ENCODE assay signal across 8 cellular contexts in the genomic region with DNA sequence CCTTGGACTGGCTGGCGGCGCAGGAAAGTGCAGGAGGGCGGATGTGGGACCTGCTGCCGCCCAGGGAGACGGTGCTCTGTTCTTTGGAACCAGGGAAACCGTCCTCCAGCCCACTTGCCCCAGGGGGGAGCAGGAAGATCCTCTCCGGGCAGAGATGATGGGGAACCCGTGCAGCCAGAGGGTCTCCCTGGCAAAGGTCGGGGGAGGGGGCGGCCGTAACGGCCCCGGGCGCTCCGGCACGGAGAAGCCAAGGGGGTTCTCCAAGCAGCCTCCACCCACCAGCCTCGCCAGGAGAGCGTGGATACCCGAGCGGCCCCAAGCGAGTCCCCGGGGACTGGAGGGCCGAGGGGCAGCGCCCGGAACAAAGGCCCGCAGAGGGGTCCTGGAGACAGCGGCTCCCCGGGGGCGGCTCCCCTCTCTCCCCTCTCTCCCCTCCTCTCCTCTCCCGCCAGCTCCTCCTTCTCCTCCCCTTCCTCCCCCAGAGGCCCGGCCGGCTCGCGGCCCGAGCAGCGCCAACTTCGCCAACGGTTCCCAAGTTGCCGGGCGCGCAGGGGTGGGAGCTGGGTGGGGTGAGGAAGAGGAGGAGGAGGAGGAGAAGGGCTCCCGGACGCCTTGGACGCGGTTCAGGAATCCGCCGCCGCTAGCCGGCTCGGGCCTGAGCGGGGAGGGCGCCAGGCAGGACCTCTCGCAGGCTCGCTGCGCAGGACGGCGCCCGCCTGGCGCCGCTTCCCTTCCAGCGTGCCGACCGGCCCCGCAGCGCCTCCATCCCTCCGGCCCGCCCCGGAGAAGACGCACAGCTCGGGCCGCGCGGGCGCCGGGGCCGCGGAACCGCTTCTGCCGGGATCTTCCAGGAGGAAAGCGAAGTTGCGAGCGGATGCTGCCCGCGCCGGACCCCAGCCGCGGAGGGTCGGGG. TPM values are rescaled to one million over a fixed set of nuclear protein-coding genes. Genes with fewer than 3 reads are reported as not detected.
A peak's percentile ranks its signal among the peaks of the same experiment; 100 is the strongest.
DNase-seq lines count a peak whose midpoint lies in the region; ATAC-seq and TF ChIP-seq lines count a peak whose summit lies in the region.

Gene CHST3 (plus strand): TSS at position 640 of the 913 bp plus-strand sequence. CDS start 41,448 bp downstream, outside the sequence.

- H3K4me1 ChIP-seq in RWPE2 (ENCODE audit: insufficient read depth, poor library complexity, severe bottlenecking) (peaks cover 17% of the 10 kb centered on the region), ectodermal cell (ENCODE audit: control insufficient read depth, insufficient read depth, low read length) (peaks cover 14% of the 10 kb centered on the region), lung (ENCODE audit: control insufficient read depth in 2 of 2, insufficient read depth in 2 of 2, low read length in 2 of 2) (peaks cover 4 to 8% of the 10 kb centered on the region in 2 donors)

- WGBS in ectodermal cell, 2 experiments = 1% methylated on average over 87 to 88 of the region's 88 CpGs
- 3 to 6% methylated on average over 52 to 88 of the region's 88 CpGs for WGBS in lung, 2 donors

- H3K27ac ChIP-seq in RWPE2 (ENCODE audit: poor library complexity, severe bottlenecking) (peak within 1 kb of the TSS; percentile 97), ectodermal cell (ENCODE audit: insufficient read depth, low read depth, low read length, poor library complexity, severe bottlenecking) (no peak within 1 kb of the TSS), lung (ENCODE audit: low read depth in 1 of 2, low read length in 1 of 2) (peak within 1 kb of the TSS; percentile 86 to 98)

- H3K4me3 ChIP-seq in RWPE2 (ENCODE audit: severe bottlenecking) (peak within 1 kb of the TSS; percentile 72), ectodermal cell (ENCODE audit: insufficient read depth, low read depth, low read length) (peak within 1 kb of the TSS; percentile 62), lung (peak within 1 kb of the TSS; percentile 52)

- no peaks in the 10 kb centered on the region for H3K27me3 ChIP-seq in RWPE2 (ENCODE audit: insufficient read depth, poor library complexity, severe bottlenecking)
- H3K27me3 ChIP-seq in ectodermal cell (ENCODE audit: control insufficient read depth, insufficient read depth, low read length, poor library complexity, severe bottlenecking) = peaks cover 44% of the 10 kb centered on the region
- H3K27me3 ChIP-seq in lung (ENCODE audit: control insufficient read depth, insufficient read depth) = no peaks in the 10 kb centered on the region

- peak; percentile 51 for ATAC-seq in RWPE2 (ENCODE audit: low read depth)
- ATAC-seq in lung (ENCODE audit: insufficient read depth, low FRiP score) = peak; percentile 74
- no peak for ATAC-seq in HG03159 (IDR thresholded peaks at IDR 0.05; ENCODE audit: unreplicated experiment)
- ATAC-seq in GM21423 (IDR thresholded peaks at IDR 0.05; ENCODE audit: unreplicated experiment) = no peak

- no peak for TF ChIP-seq CTCF in RWPE2 (IDR thresholded peaks at IDR 0.05; ENCODE audit: poor library complexity, severe bottlenecking)
- TF ChIP-seq CTCF in lung (IDR thresholded peaks at IDR 0.05; ENCODE audit: control extremely low read depth, extremely low read depth) = no peak

- peak; percentile 22 for DNase-seq in activated CD4-positive, alpha-beta T cell treated with anti-CD3 and anti-CD28 coated beads for 48 hours
- no peak for DNase-seq in activated CD4-positive, alpha-beta T cell treated with anti-CD3 and anti-CD28 coated beads for 1 hour
- no peak for DNase-seq in RWPE2 (ENCODE audit: low spot score)
- peak; percentile 50 for DNase-seq in lung (ENCODE audit: low spot score)
- peak; percentile 56 for DNase-seq in superior temporal gyrus (ENCODE audit: extremely low spot score)

- H3K36me3 ChIP-seq in RWPE2 (ENCODE audit: low read depth) (peaks cover 8% of the 10 kb centered on the region; the same call in 1 of the 2 replicates), ectodermal cell (ENCODE audit: control insufficient read depth, insufficient read depth, low read length) (no peaks in the 10 kb centered on the region), lung (ENCODE audit: control insufficient read depth in 2 of 2, insufficient read depth in 2 of 2, low read length in 2 of 2) (no peaks in the 10 kb centered on the region)

- H3K9me3 ChIP-seq in RWPE2 (ENCODE audit: severe bottlenecking) (no peaks in the 10 kb centered on the region), ectodermal cell (ENCODE audit: control insufficient read depth, low read length) (no peaks in the 10 kb centered on the region), lung (ENCODE audit: control insufficient read depth in 2 of 2, insufficient read depth in 1 of 2, low read length in 1 of 2) (no peaks in the 10 kb centered on the region)

RNA-seq across cellular contexts. Expression of gene CHST3, which starts in this region (rescaled TPM):
- polyA plus RNA-seq in ectodermal cell (2013, experiment 1 of 4) = 8.8 TPM
- 7.5 TPM for polyA plus RNA-seq in ectodermal cell (2013, experiment 2 of 4)
- polyA plus RNA-seq in ectodermal cell (2013, experiment 3 of 4) = 7.1 TPM
- polyA plus RNA-seq in ectodermal cell (2013, experiment 4 of 4) = 7.8 TPM
- 10 to 100 TPM; 10.7 to 13.7 TPM for total RNA-seq in lung
- 1 to 10 TPM; 2.2 to 5.2 TPM for polyA plus RNA-seq in lung

Comparison
In these comparisons a context has a peak if more than half of its experiments do, and no peak if none do; other contexts are left out.
1. DNase-seq: peak in activated CD4-positive, alpha-beta T cell treated with anti-CD3 and anti-CD28 coated beads for 48 hours (single experiment), lung (single experiment) and superior temporal gyrus (single experiment); none in activated CD4-positive, alpha-beta T cell treated with anti-CD3 and anti-CD28 coated beads for 1 hour (single experiment) and RWPE2 (single experiment).
2. ATAC-seq: peak in RWPE2 (single experiment) and lung (single experiment); none in HG03159 (single experiment) and GM21423 (single experiment).
3. Peak in every context shown above with its lines, with median percentiles within 50 percentile points of each other: H3K4me3 ChIP-seq.